ENCODE assay signal across 8 cellular contexts in the genomic region with DNA sequence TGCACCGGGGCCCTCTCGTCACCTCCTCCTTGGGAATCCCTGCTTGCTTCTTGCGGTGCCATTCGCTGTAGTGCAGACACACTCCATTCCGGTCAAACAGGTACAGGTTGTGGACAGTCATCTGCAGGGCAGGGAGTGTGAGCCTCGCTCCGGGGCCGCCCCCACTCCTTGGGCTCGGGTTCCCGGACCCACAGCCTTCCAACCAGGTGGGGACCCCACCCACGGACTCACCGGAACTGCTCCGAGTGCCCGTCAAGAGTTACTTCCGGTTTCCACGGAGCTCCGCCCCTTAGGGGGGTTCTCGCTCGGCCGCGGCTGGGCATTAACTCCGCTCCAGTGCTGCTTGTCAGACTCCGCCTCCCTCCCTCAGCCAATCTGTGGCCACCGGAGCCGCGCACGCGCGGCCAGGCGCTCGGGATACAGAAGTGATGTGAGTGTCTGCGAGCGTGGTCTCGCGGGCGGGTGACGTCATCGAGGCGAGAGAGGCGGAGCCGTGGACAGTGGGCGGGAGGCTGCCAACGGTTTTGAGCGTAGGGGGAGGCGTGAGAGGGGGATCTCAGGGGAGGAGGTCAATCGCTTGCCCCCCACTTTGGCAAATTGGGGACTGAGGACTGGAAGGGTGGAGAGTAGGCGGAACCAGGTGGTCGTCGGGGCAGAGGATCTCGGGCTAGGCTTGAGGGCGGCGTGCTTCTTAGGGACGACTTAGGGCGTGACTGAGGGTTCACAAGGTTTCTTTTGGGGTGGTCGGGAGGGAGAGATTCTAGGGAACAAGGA.
DNase-seq lines count a peak whose midpoint lies in the region; ATAC-seq, FAIRE-seq and TF ChIP-seq lines count a peak whose summit lies in the region.

A gene with protein sequence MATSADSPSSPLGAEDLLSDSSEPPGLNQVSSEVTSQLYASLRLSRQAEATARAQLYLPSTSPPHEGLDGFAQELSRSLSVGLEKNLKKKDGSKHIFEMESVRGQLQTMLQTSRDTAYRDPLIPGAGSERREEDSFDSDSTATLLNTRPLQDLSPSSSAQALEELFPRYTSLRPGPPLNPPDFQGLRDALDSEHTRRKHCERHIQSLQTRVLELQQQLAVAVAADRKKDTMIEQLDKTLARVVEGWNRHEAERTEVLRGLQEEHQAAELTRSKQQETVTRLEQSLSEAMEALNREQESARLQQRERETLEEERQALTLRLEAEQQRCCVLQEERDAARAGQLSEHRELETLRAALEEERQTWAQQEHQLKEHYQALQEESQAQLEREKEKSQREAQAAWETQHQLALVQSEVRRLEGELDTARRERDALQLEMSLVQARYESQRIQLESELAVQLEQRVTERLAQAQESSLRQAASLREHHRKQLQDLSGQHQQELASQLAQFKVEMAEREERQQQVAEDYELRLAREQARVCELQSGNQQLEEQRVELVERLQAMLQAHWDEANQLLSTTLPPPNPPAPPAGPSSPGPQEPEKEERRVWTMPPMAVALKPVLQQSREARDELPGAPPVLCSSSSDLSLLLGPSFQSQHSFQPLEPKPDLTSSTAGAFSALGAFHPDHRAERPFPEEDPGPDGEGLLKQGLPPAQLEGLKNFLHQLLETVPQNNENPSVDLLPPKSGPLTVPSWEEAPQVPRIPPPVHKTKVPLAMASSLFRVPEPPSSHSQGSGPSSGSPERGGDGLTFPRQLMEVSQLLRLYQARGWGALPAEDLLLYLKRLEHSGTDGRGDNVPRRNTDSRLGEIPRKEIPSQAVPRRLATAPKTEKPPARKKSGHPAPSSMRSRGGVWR (plus strand): TSS at position 498 of the 774 bp plus-strand sequence. CDS start 874 bp downstream, outside the sequence.
A gene with protein sequence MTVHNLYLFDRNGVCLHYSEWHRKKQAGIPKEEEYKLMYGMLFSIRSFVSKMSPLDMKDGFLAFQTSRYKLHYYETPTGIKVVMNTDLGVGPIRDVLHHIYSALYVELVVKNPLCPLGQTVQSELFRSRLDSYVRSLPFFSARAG (minus strand): TSS at position 238 of the 774 bp plus-strand sequence. CDS start 117 bp downstream, at position 121.

- H3K4me2 ChIP-seq in OCI-LY3 (ENCODE audit: low read length), result peak within 1 kb of the TSS; percentile 97

- TF ChIP-seq CTCF in OCI-LY3 (IDR thresholded peaks at IDR 0.05; ENCODE audit: low read depth, low read length), result no peak

- H3K79me2 ChIP-seq in OCI-LY3 (ENCODE audit: low read length), result peaks cover 21% of the 10 kb centered on the region

- H3K9ac ChIP-seq in OCI-LY3 (ENCODE audit: low read length), result peak within 1 kb of the TSS; percentile 93

- peak within 1 kb of the TSS; percentile 64 for H3K27ac ChIP-seq in OCI-LY3 (ENCODE audit: low read length)

- no peaks in the 10 kb centered on the region for H3K9me3 ChIP-seq in OCI-LY3 (ENCODE audit: insufficient read depth, low read length)

- peaks cover 15% of the 10 kb centered on the region for H3K4me1 ChIP-seq in OCI-LY3 (ENCODE audit: low read length)

- peak; percentile 92 for ATAC-seq in GM21515 (IDR thresholded peaks at IDR 0.05; ENCODE audit: unreplicated experiment)

- no peaks in the 10 kb centered on the region for H3K27me3 ChIP-seq in OCI-LY3 (ENCODE audit: low read depth, low read length)

- peaks cover 5% of the 10 kb centered on the region for H3K36me3 ChIP-seq in OCI-LY3 (replicated peaks; ENCODE audit: low read depth, low read length)

- H3K4me3 ChIP-seq in OCI-LY3 (ENCODE audit: low read length), result peak within 1 kb of the TSS; percentile 94

- peak; percentile 99 for FAIRE-seq in endometrium (lab: Jason Lieb, UNC)

- peak within 1 kb of the TSS; percentile 84; the same call in 1 of the 2 replicates for H2AFZ ChIP-seq in OCI-LY3 (ENCODE audit: low read depth, low read length)

- DNase-seq in D341Med (ENCODE audit: low spot score), result peak; percentile 94
- DNase-seq in HuH-7 (ENCODE audit: low spot score), result peak; percentile 98
- peak; percentile 100 for DNase-seq in activated CD8-positive, alpha-beta memory T cell treated with anti-CD3 and anti-CD28 coated beads, Interleukin-2, amount 50 U/mL, for 48 hours
- DNase-seq in midbrain (lab: John Stamatoyannopoulos, UW), result peak; percentile 99
- peak; percentile 98 to 99 for DNase-seq in stimulated activated CD8-positive, alpha-beta memory T cell treated with anti-CD3 and anti-CD28 coated beads, Interleukin-2, amount 100 ng/mL, for 1 hour (ENCODE audit: low read depth in 2 of 2)

- no peaks in the 10 kb centered on the region for H4K20me1 ChIP-seq in OCI-LY3 (ENCODE audit: insufficient read depth, low read length)

Comparison
In these comparisons a context has a peak if more than half of its experiments do, and no peak if none do; other contexts are left out.
1. Peak in every context shown above with its lines: DNase-seq, ATAC-seq, H3K4me3 ChIP-seq and H3K27ac ChIP-seq.